ENCODE assay signal across 7 cellular contexts in genomic region chr9:136482046-136482792, GRCh38. TPM values are rescaled to one million over a fixed set of nuclear protein-coding genes. Genes with fewer than 3 reads are reported as not detected.
A peak's percentile ranks its signal among the peaks of the same experiment; 100 is the strongest.
DNase-seq lines count a peak whose midpoint lies in the region; ATAC-seq lines count a peak whose summit lies in the region.

No MANE protein-coding gene starts in this region.

- H3K9ac ChIP-seq in neuronal stem cell (ENCODE audit: low read depth, low read length, poor library complexity): peak overlapping the region; percentile 96

- H3K4me3 ChIP-seq in esophagus (ENCODE audit: low read depth in 1 of 2, low read length in 2 of 2): peak overlapping the region; percentile 80 to 87
- peak overlapping the region; percentile 96 to 98 for H3K4me3 ChIP-seq in neuronal stem cell (ENCODE audit: low read length in 2 of 2)

- in situ Hi-C loops in G401 (cut with HindIII; ENCODE audit: low sequenced_read_pairs): loop anchor here (10.0 kb wide), 2 partner anchors 93 to 193 kb away; no protein-coding TSS in a partner anchor

- H3K18ac ChIP-seq in neuronal stem cell (ENCODE audit: low read length): peak overlapping the region; percentile 97

- no peak overlapping the region for H2BK5ac ChIP-seq in neuronal stem cell (ENCODE audit: low read length)

- H2AFZ ChIP-seq in neuronal stem cell (ENCODE audit: low read length): peak overlapping the region; percentile 81

- POLR2A ChIA-PET in activated CD4-positive, alpha-beta T cell treated with anti-CD3 and anti-CD28 coated beads, Interleukin-2, amount 10 ng/mL, durations not matched to agents 7 days and 5 days (lab: Charles Lee): no interaction called here

- peaks cover 19% of the 10 kb centered on the region for H3K36me3 Mint-ChIP-seq in activated CD4-positive, alpha-beta T cell treated with anti-CD3 and anti-CD28 coated beads, Interleukin-2, amount 10 ng/mL, durations not matched to agents 7 days and 5 days (ENCODE audit: low read depth)

- peak overlapping the region; percentile 88 for H2AK5ac ChIP-seq in neuronal stem cell (ENCODE audit: low read depth, low read length)

- peak overlapping the region; percentile 97 for H3K4me3 Mint-ChIP-seq in activated CD4-positive, alpha-beta T cell treated with anti-CD3 and anti-CD28 coated beads, Interleukin-2, amount 10 ng/mL, durations not matched to agents 7 days and 5 days

- no peak overlapping the region for H4K8ac ChIP-seq in neuronal stem cell (ENCODE audit: low read depth, low read length)

- DNase-seq in G401 (ENCODE audit: low spot score) (peak; percentile 4), HuH-7 (ENCODE audit: low spot score) (peak; percentile 66), neuronal stem cell (ENCODE audit: low spot score) (peak; percentile 29)
- DNase-seq in activated CD4-positive, alpha-beta T cell treated with anti-CD3 and anti-CD28 coated beads, Interleukin-2, amount 10 ng/mL, durations not matched to agents 7 days and 5 days: peak; percentile 40

- no peak overlapping the region for H3K4ac ChIP-seq in neuronal stem cell (ENCODE audit: low read length)

- H3K36me3 ChIP-seq in esophagus (ENCODE audit: control insufficient read depth in 2 of 2, insufficient read depth in 2 of 2, low read length in 1 of 2) (peaks cover 0 to 7% of the 10 kb centered on the region in 2 donors), neuronal stem cell (replicated peaks in 1 of 2; ENCODE audit: control insufficient read depth in 2 of 2, insufficient read depth in 2 of 2, low read length in 2 of 2) (peaks cover 7 to 28% of the 10 kb centered on the region in 2 donors)

- H3K14ac ChIP-seq in neuronal stem cell (ENCODE audit: low read length): peak overlapping the region; percentile 76

- no peak overlapping the region for H2BK12ac ChIP-seq in neuronal stem cell (ENCODE audit: low read length)

- peak overlapping the region; percentile 99 to 100 for H3K27ac ChIP-seq in esophagus (ENCODE audit: low read depth in 2 of 2, low read length in 1 of 2)
- H3K27ac ChIP-seq in neuronal stem cell (replicated peaks; ENCODE audit: low read length): peak overlapping the region; percentile 64

- CTCF ChIA-PET in activated CD4-positive, alpha-beta T cell treated with anti-CD3 and anti-CD28 coated beads, Interleukin-2, amount 10 ng/mL, durations not matched to agents 7 days and 5 days (lab: Charles Lee): no interaction called here

- ATAC-seq in GM19397 (IDR thresholded peaks at IDR 0.05; ENCODE audit: unreplicated experiment) (no peak), HG03135 (IDR thresholded peaks at IDR 0.05; ENCODE audit: unreplicated experiment) (no peak)

- WGBS in esophagus, 2 donors: 0% methylated on average over 25 to 39 of the region's 39 CpGs
- no CpG with 5 or more reads among the region's 39 CpGs for WGBS in neuronal stem cell (ENCODE audit: extremely low coverage in 2 of 2, insufficient read length in 2 of 2, insufficient replicate concordance in 1 of 2), 2 donors

- H2BK15ac ChIP-seq in neuronal stem cell (ENCODE audit: low read length): peak overlapping the region; percentile 17

- peak overlapping the region; percentile 100 for H3K27ac Mint-ChIP-seq in activated CD4-positive, alpha-beta T cell treated with anti-CD3 and anti-CD28 coated beads, Interleukin-2, amount 10 ng/mL, durations not matched to agents 7 days and 5 days

- peaks cover 8% of the 10 kb centered on the region for H3K79me1 ChIP-seq in neuronal stem cell (ENCODE audit: low read depth, low read length)

- H3K9me3 Mint-ChIP-seq in activated CD4-positive, alpha-beta T cell treated with anti-CD3 and anti-CD28 coated beads, Interleukin-2, amount 10 ng/mL, durations not matched to agents 7 days and 5 days: no peaks in the 10 kb centered on the region

- peak overlapping the region; percentile 81 for H2BK120ac ChIP-seq in neuronal stem cell (ENCODE audit: low read depth, low read length)

- H4K91ac ChIP-seq in neuronal stem cell (ENCODE audit: low read depth, low read length, poor library complexity): peak overlapping the region; percentile 1

- no peaks in the 10 kb centered on the region for H3K27me3 Mint-ChIP-seq in activated CD4-positive, alpha-beta T cell treated with anti-CD3 and anti-CD28 coated beads, Interleukin-2, amount 10 ng/mL, durations not matched to agents 7 days and 5 days

- no peaks in the 10 kb centered on the region for H3K27me3 ChIP-seq in esophagus (ENCODE audit: control insufficient read depth in 1 of 2, insufficient read depth in 2 of 2, low read length in 2 of 2)
- H3K27me3 ChIP-seq in neuronal stem cell (ENCODE audit: control insufficient read depth in 3 of 3, insufficient read depth in 3 of 3, low read depth in 1 of 3, low read length in 3 of 3): no peaks in the 10 kb centered on the region

- H3K4me2 ChIP-seq in neuronal stem cell (ENCODE audit: insufficient read depth, low read length, poor library complexity, severe bottlenecking): peak overlapping the region; percentile 71

- peak overlapping the region; percentile 89 for H3K23ac ChIP-seq in neuronal stem cell (ENCODE audit: low read depth, low read length, poor library complexity)

- H3K9me3 ChIP-seq in esophagus (ENCODE audit: control insufficient read depth in 2 of 2, insufficient read depth in 1 of 2, low read depth in 1 of 2, low read length in 1 of 2) (no peaks in the 10 kb centered on the region), neuronal stem cell (replicated peaks in 1 of 2; ENCODE audit: control insufficient read depth in 2 of 2, insufficient read depth in 1 of 2, low read depth in 1 of 2, low read length in 2 of 2) (no peaks in the 10 kb centered on the region)

- H3K4me1 ChIP-seq in esophagus (ENCODE audit: control insufficient read depth in 2 of 2, insufficient read depth in 2 of 2, low read length in 1 of 2) (peaks cover 11 to 16% of the 10 kb centered on the region in 2 donors), neuronal stem cell (ENCODE audit: control insufficient read depth in 2 of 2, insufficient read depth in 1 of 2, low read depth in 1 of 2, low read length in 2 of 2) (peaks cover 10 to 32% of the 10 kb centered on the region in 2 donors)

- peaks cover 27% of the 10 kb centered on the region for H3K4me1 Mint-ChIP-seq in activated CD4-positive, alpha-beta T cell treated with anti-CD3 and anti-CD28 coated beads, Interleukin-2, amount 10 ng/mL, durations not matched to agents 7 days and 5 days

RNA-seq across cellular contexts. Expression of gene SEC16A, which starts 0.6 kb away (rescaled TPM):
- total RNA-seq in G401 (2014; rRNA removed; shearing (Covaris generic)): 4.1 and 7.2 TPM in 2 replicates
- total RNA-seq in activated CD4-positive, alpha-beta T cell treated with anti-CD3 and anti-CD28 coated beads, Interleukin-2, amount 10 ng/mL, durations not matched to agents 7 days and 5 days: 10 to 100 TPM; 72.1 to 74.5 TPM
- polyA plus RNA-seq in esophagus: 10 to 100 TPM; 24.3 to 32.9 TPM
- 14.7 TPM for polyA plus RNA-seq in neuronal stem cell (2013, experiment 1 of 2)
- 15.9 TPM for polyA plus RNA-seq in neuronal stem cell (2013, experiment 2 of 2)

RNA-seq across cellular contexts. Expression of gene INPP5E, which starts 42.6 kb away (rescaled TPM):
- total RNA-seq in G401 (2014; rRNA removed; shearing (Covaris generic)): 6.1 and 11.8 TPM in 2 replicates
- 10 to 100 TPM; 16.5 to 18.5 TPM for total RNA-seq in activated CD4-positive, alpha-beta T cell treated with anti-CD3 and anti-CD28 coated beads, Interleukin-2, amount 10 ng/mL, durations not matched to agents 7 days and 5 days
- 10 to 100 TPM in 1 of 2 donors, 1 to 10 TPM in 1; 6.2 to 10.5 TPM for polyA plus RNA-seq in esophagus
- polyA plus RNA-seq in neuronal stem cell (2013, experiment 1 of 2): 17.9 TPM
- polyA plus RNA-seq in neuronal stem cell (2013, experiment 2 of 2): 17.2 TPM

Comparison
In these comparisons a context has a peak if more than half of its experiments do, and no peak if none do; other contexts are left out.
1. DNase-seq: peak in every context shown above with its lines; median percentile 66 in HuH-7; 40 in activated CD4-positive, alpha-beta T cell treated with anti-CD3 and anti-CD28 coated beads, Interleukin-2, amount 10 ng/mL, durations not matched to agents 7 days and 5 days; 29 in neuronal stem cell; 4 in G401.